ENCODE assay signal across 13 cellular contexts in the genomic region with DNA sequence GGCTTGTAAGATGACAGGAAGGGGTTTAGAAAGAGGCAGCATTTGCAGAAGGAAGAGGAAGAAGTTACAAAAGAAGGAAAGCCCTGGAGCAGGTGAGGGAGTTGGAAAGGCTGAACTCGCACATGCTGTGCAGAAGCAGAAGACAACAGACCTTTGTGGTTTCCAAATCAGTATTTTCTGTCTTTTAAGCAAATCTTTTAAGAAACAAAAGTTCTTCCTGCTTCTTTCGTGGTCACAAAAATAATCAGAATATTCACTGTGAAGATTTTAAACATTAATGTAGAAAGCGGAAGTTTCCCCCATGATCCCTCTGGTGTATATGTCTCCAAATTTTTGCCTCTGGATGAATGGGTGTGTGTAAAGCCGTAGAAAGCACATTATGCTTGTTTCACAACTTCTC. TPM values are rescaled to one million over a fixed set of nuclear protein-coding genes. Genes with fewer than 3 reads are reported as not detected.
DNase-seq lines count a peak whose midpoint lies in the region; ATAC-seq, FAIRE-seq and TF ChIP-seq lines count a peak whose summit lies in the region.
"Had no signal": no experiment of that assay in that cellular context is flagged by ENCODE, and none has a peak within 500 bp of the region (broad histone marks: within the 10 kb centered on the region; RNA-seq: fewer than 3 reads in every experiment).

No MANE protein-coding gene starts in this region.

- H3K9ac ChIP-seq in Karpas-422 (ENCODE audit: low read length) = no peak overlapping the region
- H3K9ac ChIP-seq in GM12878 (ENCODE audit: control insufficient read depth, insufficient read depth, low read length) = no peak overlapping the region

- no peak for TF ChIP-seq EP300 in GM12878 (IDR thresholded peaks at IDR 0.05; ENCODE audit: borderline replicate concordance in 1 of 2, control insufficient read depth in 1 of 2, low read depth in 2 of 2, low read length in 2 of 2)

- H3K27ac ChIP-seq in A673 (ENCODE audit: low read depth, low read length, poor library complexity, severe bottlenecking) (peak overlapping the region; percentile 54), DOHH2 (ENCODE audit: low read depth, low read length) (peak overlapping the region; percentile 69), Karpas-422 (ENCODE audit: low read length) (no peak overlapping the region), GM12878 (ENCODE audit: control insufficient read depth, insufficient read depth) (peak overlapping the region; percentile 32; the same call in 1 of the 2 replicates)
- H3K27ac ChIP-seq: VCaP had no signal

- no peak for DNase-seq in A673 (ENCODE audit: low spot score)
- peak; percentile 16 for DNase-seq in Karpas-422
- no peak for DNase-seq in GM12878 (ENCODE audit: low read depth, low spot score)
- DNase-seq in G401 (ENCODE audit: low spot score) = no peak
- DNase-seq: BE2C; MM.1S; stimulated activated naive CD4-positive, alpha-beta T cell treated with Interleukin-2 at 50 U/mL for 16 hours had no signal

- H2AFZ ChIP-seq in Karpas-422 (ENCODE audit: low read length) (no peak overlapping the region), GM12878 (ENCODE audit: control insufficient read depth, low read depth, low read length) (peak overlapping the region; percentile 53)

- H3K9me3 ChIP-seq in A673 (ENCODE audit: low read depth, low read length, poor library complexity, severe bottlenecking) (peaks cover 15% of the 10 kb centered on the region), DOHH2 (ENCODE audit: control insufficient read depth, insufficient read depth, low read length) (peaks cover 9% of the 10 kb centered on the region; the same call in 1 of the 2 replicates), Karpas-422 (ENCODE audit: low read length) (no peaks in the 10 kb centered on the region), GM12878 (replicated peaks; ENCODE audit: control insufficient read depth, insufficient read depth, low read length) (peaks cover 9% of the 10 kb centered on the region; the same call in 2 of the 3 replicates)
- H3K9me3 ChIP-seq: BE2C had no signal

- ATAC-seq in GM12878 (peak; percentile 58), GM18520 (IDR thresholded peaks at IDR 0.05; ENCODE audit: unreplicated experiment) (no peak), GM18502 (IDR thresholded peaks at IDR 0.05; ENCODE audit: poor library complexity, unreplicated experiment) (no peak), HG02610 (IDR thresholded peaks at IDR 0.05; ENCODE audit: unreplicated experiment) (no peak)

- 3% methylated on average over 4 of the region's 4 CpGs for WGBS in GM12878 (ENCODE audit: insufficient coverage, insufficient replicate concordance, low lambda C conversion rate, missing lambda C conversion rate)

- H4K20me1 ChIP-seq in DOHH2 (ENCODE audit: control insufficient read depth, insufficient read depth, low read depth, low read length) (no peaks in the 10 kb centered on the region), Karpas-422 (ENCODE audit: insufficient read depth, low read depth, low read length) (no peaks in the 10 kb centered on the region), GM12878 (ENCODE audit: control insufficient read depth, insufficient read depth) (no peaks in the 10 kb centered on the region)

- peak overlapping the region; percentile 60 for H3K4me2 ChIP-seq in DOHH2 (ENCODE audit: low read length)
- no peak overlapping the region for H3K4me2 ChIP-seq in Karpas-422 (ENCODE audit: low read depth, low read length, poor library complexity, severe bottlenecking)
- peak overlapping the region; percentile 21; the same call in 1 of the 2 replicates for H3K4me2 ChIP-seq in GM12878 (ENCODE audit: control insufficient read depth, insufficient read depth)

- TF ChIP-seq POLR2A in GM12878 (IDR thresholded peaks at IDR 0.05; ENCODE audit: low read depth, low read length) = no peak

- CTCF ChIA-PET in A673 (lab: Charles Lee) = no interaction called here
- CTCF ChIA-PET in GM12878 (lab: Yijun Ruan, JAX) = interaction anchor here (1.1 kb wide), 1 partner anchor 13 kb away, joined by 3 read pairs; no protein-coding TSS in a partner anchor

- H3K9me2 ChIP-seq in DOHH2 (replicated peaks; ENCODE audit: control insufficient read depth, low read length) (no peaks in the 10 kb centered on the region), Karpas-422 (replicated peaks; ENCODE audit: insufficient read depth, low read length) (no peaks in the 10 kb centered on the region)

- H3K36me3 ChIP-seq in A673 (ENCODE audit: insufficient read depth, low read length, poor library complexity, severe bottlenecking) (peaks cover 9% of the 10 kb centered on the region), DOHH2 (ENCODE audit: control insufficient read depth, low read length) (no peaks in the 10 kb centered on the region), Karpas-422 (ENCODE audit: insufficient read depth, low read length) (no peaks in the 10 kb centered on the region), GM12878 (ENCODE audit: control insufficient read depth in 2 of 2, insufficient read depth in 2 of 2, low read length in 1 of 2) (no peaks in the 10 kb centered on the region)
- H3K36me3 ChIP-seq: BE2C had no signal

- BruUV-seq in A673 (replicated peaks; lab: Mats Ljungman, UMichigan) (no TSS peak), GM12878 (replicated peaks; lab: Mats Ljungman, UMichigan) (no TSS peak)

- H3K79me2 ChIP-seq in DOHH2 (ENCODE audit: control insufficient read depth, low read length) (peaks cover 6% of the 10 kb centered on the region), Karpas-422 (ENCODE audit: low read length) (no peaks in the 10 kb centered on the region), GM12878 (ENCODE audit: control insufficient read depth, insufficient read depth, low read length) (peaks cover 3% of the 10 kb centered on the region)

- peaks cover 21% of the 10 kb centered on the region for H3K4me1 ChIP-seq in A673 (ENCODE audit: insufficient read depth, low read length, poor library complexity, severe bottlenecking)
- H3K4me1 ChIP-seq in DOHH2 (ENCODE audit: control insufficient read depth, low read length) = peaks cover 22% of the 10 kb centered on the region
- peaks cover 5% of the 10 kb centered on the region for H3K4me1 ChIP-seq in Karpas-422 (ENCODE audit: low read length)
- H3K4me1 ChIP-seq in GM12878 (ENCODE audit: control insufficient read depth, insufficient read depth, low read length) = peaks cover 11% of the 10 kb centered on the region
- H3K4me1 ChIP-seq: BE2C had no signal

- POLR2A ChIA-PET in A673 (lab: Charles Lee; ENCODE audit: low non-redundant PET) = no interaction called here
- POLR2A ChIA-PET in GM12878 (lab: Charles Lee) = no interaction called here

- H3F3A ChIP-seq in DOHH2 (ENCODE audit: control insufficient read depth, insufficient read depth) = peaks cover 9% of the 10 kb centered on the region

- H3K27me3 ChIP-seq in A673 (replicated peaks; ENCODE audit: insufficient read depth, low read depth, low read length, poor library complexity) (no peaks in the 10 kb centered on the region), DOHH2 (ENCODE audit: control insufficient read depth, low read length) (no peaks in the 10 kb centered on the region), Karpas-422 (ENCODE audit: low read length) (no peaks in the 10 kb centered on the region), GM12878 (replicated peaks in 1 of 2; ENCODE audit: control insufficient read depth in 2 of 2, insufficient read depth in 2 of 2, low read length in 1 of 2) (no peaks in the 10 kb centered on the region)
- H3K27me3 ChIP-seq: BE2C had no signal

- TF ChIP-seq RAD21 in GM12878 (IDR thresholded peaks at IDR 0.05; ENCODE audit: insufficient read depth, low read depth, low read length) = no peak

- no peak for TF ChIP-seq CTCF in A673 (conservative IDR thresholded peaks at IDR 0.05; ENCODE audit: low read depth, low read length)
- TF ChIP-seq CTCF in DOHH2 (IDR thresholded peaks at IDR 0.05; ENCODE audit: low read depth, low read length, poor library complexity, severe bottlenecking) = no peak
- no peak for TF ChIP-seq CTCF in GM12878 (IDR thresholded peaks at IDR 0.05 in 2 of 3, conservative IDR thresholded peaks at IDR 0.05 in 1 of 3; ENCODE audit: control insufficient read depth in 2 of 3, extremely low read depth in 1 of 3, insufficient read depth in 1 of 3, low read depth in 3 of 3, low read length in 3 of 3)

- intact Hi-C loops in A673 (cut with micrococcal nuclease; ENCODE audit: unreplicated experiment) = no loop called here
- intact Hi-C loops in GM12878 (cut with micrococcal nuclease; ENCODE audit: unreplicated experiment) = no loop called here

- no peak for FAIRE-seq in GM12878 (lab: Jason Lieb, UNC)
- FAIRE-seq: G401.6 had no signal

- in situ Hi-C loops in GM12878 (cut with MboI) (no loop called here), G401 (cut with HindIII; ENCODE audit: low sequenced_read_pairs) (no loop called here)

- H3K4me3 ChIP-seq in A673 (ENCODE audit: low read depth, low read length, poor library complexity, severe bottlenecking) (no peak overlapping the region), DOHH2 (ENCODE audit: low read length) (peak overlapping the region; percentile 43), Karpas-422 (ENCODE audit: low read length) (no peak overlapping the region), GM12878 (peak overlapping the region; percentile 40; the same call in 1 of the 2 replicates)

- RAD21 ChIA-PET in GM12878 (lab: Charles Lee; ENCODE audit: unreplicated experiment) = no interaction called here

- SMC1A ChIA-PET in GM12878 (lab: Charles Lee; ENCODE audit: uncharacterized antibody, unreplicated experiment) = interaction anchor here (1.3 kb wide), 1 partner anchor 86 kb away, joined by 4 read pairs; no protein-coding TSS in a partner anchor

RNA-seq across cellular contexts. Expression of gene ZNRF1, which starts 25.8 kb away (rescaled TPM):
- 55.1 and 59.9 TPM in 2 replicates for total RNA-seq in A673 (2021)
- 5.9 and 14.4 TPM in 2 replicates for total RNA-seq in Karpas-422 (2014; rRNA removed; shearing (Covaris generic); ENCODE audit: low replicate concordance)
- total RNA-seq in GM12878 (2013; cell fraction: nucleolus; rRNA removed) = 35.1 and 37.4 TPM in 2 replicates
- 15.6 and 16.3 TPM in 2 replicates for total RNA-seq in GM12878 (2014; rRNA removed)
- total RNA-seq in GM12878 (2014; rRNA removed; fragmentation: Illumina TruSeq; extraction: Trizol) = 6.1 and 7.1 TPM in 2 replicates
- total RNA-seq in GM12878 (2021) = 24.2 and 25.9 TPM in 2 replicates
- 3.4 TPM for polyA plus RNA-seq in GM12878 (2011; ENCODE audit: low read depth)
- polyA plus RNA-seq in GM12878 (2011; rRNA removed) = 12.1 and 19.7 TPM in 2 replicates
- 11.1 and 19.5 TPM in 2 replicates for polyA plus RNA-seq in GM12878 (2011; cell fraction: cytosol; rRNA removed)
- 17.6 and 19.0 TPM in 2 replicates for polyA plus RNA-seq in GM12878 (2011; cell fraction: nucleus; rRNA removed)
- polyA plus RNA-seq in GM12878 (2012) = 11.1 and 12.1 TPM in 2 replicates
- 7.8 and 14.4 TPM in 2 replicates for polyA plus RNA-seq in GM12878 (2014; fragmentation: Illumina TruSeq; extraction: Trizol)
- 10 to 100 TPM; 12.0 to 14.2 TPM for polyA plus RNA-seq in GM12878 (2014; fragmentation: Nextera tagmentation; extraction: Ambion mirVana)
- polyA plus RNA-seq in GM12878 (2014; rRNA removed) = 23.0 and 26.4 TPM in 2 replicates
- polyA plus RNA-seq in GM12878 (2016; fragmentation: Nextera tagmentation; extraction: Ambion mirVana) = 1 to 10 TPM; 5.8 to 6.7 TPM
- 15.7 and 16.9 TPM in 2 replicates for polyA minus RNA-seq in GM12878 (2011; rRNA and poly(A)+ RNA removed)
- 9.1 and 12.5 TPM in 2 replicates for polyA minus RNA-seq in GM12878 (2011; cell fraction: cytosol; rRNA and poly(A)+ RNA removed)
- 8.5 and 16.7 TPM in 2 replicates for polyA minus RNA-seq in GM12878 (2011; cell fraction: nucleus; rRNA and poly(A)+ RNA removed)
- 15.4 and 21.2 TPM in 2 replicates for total RNA-seq in G401 (2014; rRNA removed; shearing (Covaris generic))

RNA-seq across cellular contexts. Expression of gene WDR59, which starts 39.7 kb away (rescaled TPM):
- total RNA-seq in A673 (2021) (51.4 and 68.8 TPM in 2 replicates), GM12878 (2014; rRNA removed) (23.7 and 24.3 TPM in 2 replicates), GM12878 (2014; rRNA removed; fragmentation: Illumina TruSeq; extraction: Trizol) (17.2 and 19.0 TPM in 2 replicates), GM12878 (2021) (54.9 and 62.0 TPM in 2 replicates)
- total RNA-seq in Karpas-422 (2014; rRNA removed; shearing (Covaris generic); ENCODE audit: low replicate concordance) = 26.8 and 42.4 TPM in 2 replicates
- total RNA-seq in GM12878 (2013; cell fraction: nucleolus; rRNA removed) = 135 and 136 TPM in 2 replicates
- 19.6 TPM for polyA plus RNA-seq in GM12878 (2011; ENCODE audit: low read depth)
- polyA plus RNA-seq in GM12878 (2011; rRNA removed) (64.5 and 78.4 TPM in 2 replicates), GM12878 (2014; fragmentation: Illumina TruSeq; extraction: Trizol) (31.1 and 32.7 TPM in 2 replicates), GM12878 (2014; fragmentation: Nextera tagmentation; extraction: Ambion mirVana) (10 to 100 TPM in 1 of 2 experiments, 1 to 10 TPM in 1; 9.7 to 11.5 TPM), GM12878 (2014; rRNA removed) (35.1 and 37.7 TPM in 2 replicates), GM12878 (2016; fragmentation: Nextera tagmentation; extraction: Ambion mirVana) (10 to 100 TPM; 19.9 to 25.3 TPM)
- polyA plus RNA-seq in GM12878 (2011; cell fraction: cytosol; rRNA removed) = 55.0 and 58.9 TPM in 2 replicates
- 158 and 164 TPM in 2 replicates for polyA plus RNA-seq in GM12878 (2011; cell fraction: nucleus; rRNA removed)
- polyA plus RNA-seq in GM12878 (2012) = 46.0 and 48.8 TPM in 2 replicates
- polyA minus RNA-seq in GM12878 (2011; rRNA and poly(A)+ RNA removed) = 79.4 and 90.2 TPM in 2 replicates
- polyA minus RNA-seq in GM12878 (2011; cell fraction: cytosol; rRNA and poly(A)+ RNA removed) = 27.7 and 34.0 TPM in 2 replicates
- polyA minus RNA-seq in GM12878 (2011; cell fraction: nucleus; rRNA and poly(A)+ RNA removed) = 29.5 and 51.9 TPM in 2 replicates
- 39.5 and 58.5 TPM in 2 replicates for total RNA-seq in G401 (2014; rRNA removed; shearing (Covaris generic))

Comparison
In these comparisons a context has a peak if more than half of its experiments do, and no peak if none do; other contexts are left out.
1. H3K4me3 ChIP-seq: peak in DOHH2 (single experiment) and GM12878 (single experiment); none in A673 (single experiment) and Karpas-422 (single experiment).